ENCODE assay signal across 1 cellular context in genomic region chr19:35931874-35932202, GRCh38.
TF ChIP-seq lines count a peak whose summit lies in the region.

No MANE protein-coding gene starts in this region.

TF ChIP-seq in GM23338, 12 proteins besides CTCF, POLR2A, EP300 and RAD21 (continued from another document):
- TF ChIP-seq REST (IDR thresholded peaks at IDR 0.05; ENCODE audit: unreplicated experiment) (no peak), EZH2 (IDR thresholded peaks at IDR 0.05; ENCODE audit: low read depth, unreplicated experiment) (no peak), STAT1 (IDR thresholded peaks at IDR 0.05; ENCODE audit: unreplicated experiment) (no peak), ZNF462 (CRISPR knock-in tag; IDR thresholded peaks at IDR 0.05) (no peak), JUNB (IDR thresholded peaks at IDR 0.05; ENCODE audit: unreplicated experiment) (no peak), EZH2phosphoT487 (IDR thresholded peaks at IDR 0.05; ENCODE audit: unreplicated experiment) (no peak)
- TF ChIP-seq, protein P1, sequence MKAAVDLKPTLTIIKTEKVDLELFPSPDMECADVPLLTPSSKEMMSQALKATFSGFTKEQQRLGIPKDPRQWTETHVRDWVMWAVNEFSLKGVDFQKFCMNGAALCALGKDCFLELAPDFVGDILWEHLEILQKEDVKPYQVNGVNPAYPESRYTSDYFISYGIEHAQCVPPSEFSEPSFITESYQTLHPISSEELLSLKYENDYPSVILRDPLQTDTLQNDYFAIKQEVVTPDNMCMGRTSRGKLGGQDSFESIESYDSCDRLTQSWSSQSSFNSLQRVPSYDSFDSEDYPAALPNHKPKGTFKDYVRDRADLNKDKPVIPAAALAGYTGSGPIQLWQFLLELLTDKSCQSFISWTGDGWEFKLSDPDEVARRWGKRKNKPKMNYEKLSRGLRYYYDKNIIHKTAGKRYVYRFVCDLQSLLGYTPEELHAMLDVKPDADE (IDR thresholded peaks at IDR 0.05), result no peak
